In genomic region chr1:110249256-110249655, GRCh38 we compare ENCODE assay signal across 20 cellular contexts.
"Had no signal": no experiment of that assay in that cellular context is flagged by ENCODE, and none has a peak within 500 bp of the region (broad histone marks: within the 10 kb centered on the region; RNA-seq: fewer than 3 reads in every experiment).

No MANE protein-coding gene starts in this region.

- DNase-seq: IMR-90, Karpas-422, KG1, MG63, NCI-H1092, NCI-H1105 treated with DMSO at 0.1 percent for 48 hours, NCI-H1417 treated with DMSO at 0.1 percent for 48 hours, NCI-H146, NCI-H1694 treated with DMSO at 0.1 percent for 48 hours, NCI-H1930, NCI-H2081, NCI-H2107, NCI-H2227 treated with DMSO at 0.1 percent for 48 hours, NCI-H526, Right ventricle myocardium superior, RPMI8226, SIG-M5 had no signal

- H3K4me3 ChIP-seq: MG63, SJSA1, SK-N-MC had no signal

- ATAC-seq: HepG2 had no signal

- H3K4me1 ChIP-seq: SJSA1 had no signal

- H3K9me3 ChIP-seq: MG63, SJSA1 had no signal

- H3K27me3 ChIP-seq: MG63 had no signal

- H3K27ac ChIP-seq: SJSA1, SK-N-MC had no signal

- H3K36me3 ChIP-seq: MG63, SJSA1 had no signal
